ENCODE assay signal across 31 cellular contexts in genomic region chr4:17866790-17867189, GRCh38.
"Had no signal": no experiment of that assay in that cellular context is flagged by ENCODE, and none has a peak within 500 bp of the region (broad histone marks: within the 10 kb centered on the region; RNA-seq: fewer than 3 reads in every experiment).

No MANE protein-coding gene starts in this region.

- H3K4me1 Mint-ChIP-seq: activated CD4-positive, alpha-beta T cell treated with anti-CD3 and anti-CD28 coated beads for 36 hours; activated naive CD4-positive, alpha-beta T cell treated with anti-CD3 and anti-CD28 coated beads, Interleukin-2, amount 10 ng/mL, durations not matched to agents 7 days and 5 days; activated naive CD8-positive, alpha-beta T cell treated with anti-CD3 and anti-CD28 coated beads, Interleukin-2, amount 50 U/mL, for 24 hours had no signal

- ATAC-seq: activated CD4-positive, alpha-beta T cell treated with anti-CD3 and anti-CD28 coated beads for 36 hours; activated CD4-positive, CD25-positive, alpha-beta regulatory T cell treated with anti-CD3 and anti-CD28 coated beads, Interleukin-2, amount 50 U/mL, for 24 hours; activated naive CD8-positive, alpha-beta T cell treated with anti-CD3 and anti-CD28 coated beads, Interleukin-2, amount 50 U/mL, for 24 hours; activated T-cell treated with anti-CD3 and anti-CD28 coated beads, Interleukin-2, amount 50 U/mL, for 4 hours; Panc1 had no signal

- DNase-seq: activated CD4-positive, alpha-beta memory T cell treated with anti-CD3 and anti-CD28 coated beads for 36 hours; activated CD4-positive, alpha-beta T cell treated with anti-CD3 and anti-CD28 coated beads for 36 hours; activated CD4-positive, alpha-beta T cell treated with anti-CD3 and anti-CD28 coated beads, Interleukin-2, amount 50 U/mL, for 1 hour; activated CD8-positive, alpha-beta memory T cell treated with anti-CD3 and anti-CD28 coated beads, Interleukin-2, amount 50 U/mL, for 4 hours; activated gamma-delta T cell treated with Interleukin-2 at 50 U/mL for 16 hours; activated naive CD4-positive, alpha-beta T cell treated with anti-CD3 and anti-CD28 coated beads, Interleukin-2, amount 10 ng/mL, durations not matched to agents 7 days and 5 days; activated naive CD8-positive, alpha-beta T cell treated with anti-CD3 and anti-CD28 coated beads, Interleukin-2, amount 50 U/mL, for 24 hours; activated T-cell treated with anti-CD3 and anti-CD28 coated beads for 4 hours; activated T-cell treated with anti-CD3 and anti-CD28 coated beads, Interleukin-2, amount 50 U/mL, for 4 hours; anterior cingulate cortex; brain microvascular endothelial cell; central memory CD4-positive, alpha-beta T cell; Kasumi-1; KG1; MM.1S; MV-4-11; NCI-H1092; NCI-H1436 treated with DMSO at 0.1 percent for 48 hours; NCI-H187 treated with DMSO at 0.1 percent for 48 hours; NCI-H2081; NCI-H226; NCI-H446 treated with DMSO at 0.1 percent for 48 hours; NCI-H524; SHP77; SJCRH30; T1000 had no signal

- H3K4me3 Mint-ChIP-seq: activated CD4-positive, alpha-beta memory T cell treated with anti-CD3 and anti-CD28 coated beads for 36 hours; activated CD4-positive, alpha-beta T cell treated with anti-CD3 and anti-CD28 coated beads for 36 hours; activated naive CD4-positive, alpha-beta T cell treated with anti-CD3 and anti-CD28 coated beads, Interleukin-2, amount 10 ng/mL, durations not matched to agents 7 days and 5 days; activated naive CD8-positive, alpha-beta T cell; activated naive CD8-positive, alpha-beta T cell treated with anti-CD3 and anti-CD28 coated beads, Interleukin-2, amount 50 U/mL, for 24 hours; activated T-cell treated with anti-CD3 and anti-CD28 coated beads, Interleukin-2, amount 50 U/mL, for 4 hours; activated T-helper 1 cell treated with anti-CD3 and anti-CD28 coated beads, Interleukin-12 subunit alpha, Interleukin-12 subunit beta, Interleukin-2, Interleukin-4 antibody, amounts not matched to agents 30 ng/mL and 10 ng/mL and 1 ng/mL, durations not matched to agents 14 hours and 24 hours and 36 hours had no signal

- H3K4me3 ChIP-seq: SJCRH30, SK-N-MC had no signal

- H3K27ac Mint-ChIP-seq: activated CD4-positive, alpha-beta memory T cell treated with anti-CD3 and anti-CD28 coated beads for 36 hours; activated CD4-positive, alpha-beta T cell treated with anti-CD3 and anti-CD28 coated beads for 36 hours; activated naive CD4-positive, alpha-beta T cell treated with anti-CD3 and anti-CD28 coated beads, Interleukin-2, amount 10 ng/mL, durations not matched to agents 7 days and 5 days; activated naive CD8-positive, alpha-beta T cell; activated naive CD8-positive, alpha-beta T cell treated with anti-CD3 and anti-CD28 coated beads, Interleukin-2, amount 50 U/mL, for 24 hours; activated T-helper 1 cell treated with anti-CD3 and anti-CD28 coated beads, Interleukin-12 subunit alpha, Interleukin-12 subunit beta, Interleukin-2, Interleukin-4 antibody, amounts not matched to agents 30 ng/mL and 10 ng/mL and 1 ng/mL, durations not matched to agents 14 hours and 24 hours and 36 hours had no signal

- H3K27me3 Mint-ChIP-seq: activated CD4-positive, alpha-beta memory T cell treated with anti-CD3 and anti-CD28 coated beads for 36 hours; activated CD4-positive, alpha-beta T cell treated with anti-CD3 and anti-CD28 coated beads for 36 hours; activated naive CD4-positive, alpha-beta T cell treated with anti-CD3 and anti-CD28 coated beads, Interleukin-2, amount 10 ng/mL, durations not matched to agents 7 days and 5 days; activated naive CD8-positive, alpha-beta T cell; activated naive CD8-positive, alpha-beta T cell treated with anti-CD3 and anti-CD28 coated beads, Interleukin-2, amount 50 U/mL, for 24 hours had no signal

- H3K27ac ChIP-seq: brain microvascular endothelial cell, SJCRH30, SK-N-MC had no signal
